24 cellular contexts compared by ENCODE assay signal in genomic region chr13:62483774-62484173, GRCh38.
A peak's percentile ranks its signal among the peaks of the same experiment; 100 is the strongest.
DNase-seq lines count a peak whose midpoint lies in the region; ATAC-seq and TF ChIP-seq lines count a peak whose summit lies in the region.
"Had no signal": no experiment of that assay in that cellular context is flagged by ENCODE, and none has a peak within 500 bp of the region (broad histone marks: within the 10 kb centered on the region; RNA-seq: fewer than 3 reads in every experiment).

No MANE protein-coding gene starts in this region.

- no peaks in the 10 kb centered on the region for H3K4me1 ChIP-seq in endodermal cell (ENCODE audit: control insufficient read depth, insufficient read depth, low read length)
- H3K4me1 ChIP-seq in thoracic aorta (ENCODE audit: control insufficient read depth in 1 of 2, low read depth in 2 of 2) = peaks cover 0 to 4% of the 10 kb centered on the region in 2 donors
- peaks cover 0 to 8% of the 10 kb centered on the region in 2 donors for H3K4me1 ChIP-seq in aorta (ENCODE audit: control insufficient read depth in 1 of 2, insufficient read depth in 2 of 2, low read length in 2 of 2)
- H3K4me1 ChIP-seq: A549, BE2C, colonic mucosa, parathyroid adenoma, sigmoid colon, upper lobe of left lung had no signal

- peaks cover 36% of the 10 kb centered on the region for H3K4me1 Mint-ChIP-seq in endodermal cell
- H3K4me1 Mint-ChIP-seq: activated naive CD8-positive, alpha-beta T cell treated with anti-CD3 and anti-CD28 coated beads for 36 hours; naive B cell had no signal

- no peak overlapping the region for H3K9ac ChIP-seq in endodermal cell (ENCODE audit: extremely low read depth, low read length, poor library complexity, severe bottlenecking)
- H3K9ac ChIP-seq: parathyroid adenoma had no signal

- intact Hi-C loops in aorta (cut with DNase I) = no loop called here

- H3K9me3 Mint-ChIP-seq in endodermal cell = peaks cover 9% of the 10 kb centered on the region

- H3K36me3 ChIP-seq in endodermal cell (ENCODE audit: control insufficient read depth, insufficient read depth, low read length) = no peaks in the 10 kb centered on the region
- no peaks in the 10 kb centered on the region for H3K36me3 ChIP-seq in thoracic aorta
- no peaks in the 10 kb centered on the region for H3K36me3 ChIP-seq in aorta (ENCODE audit: control insufficient read depth in 1 of 2, insufficient read depth in 2 of 2, low read length in 1 of 2)
- H3K36me3 ChIP-seq: BE2C, colonic mucosa, sigmoid colon, upper lobe of left lung had no signal

- H3K27me3 Mint-ChIP-seq in endodermal cell (ENCODE audit: insufficient read depth) = no peaks in the 10 kb centered on the region
- H3K27me3 Mint-ChIP-seq: activated naive CD8-positive, alpha-beta T cell treated with anti-CD3 and anti-CD28 coated beads for 36 hours; naive B cell had no signal

- TF ChIP-seq CTCF in endodermal cell (conservative IDR thresholded peaks at IDR 0.05) (no peak), thoracic aorta (IDR thresholded peaks at IDR 0.05) (no peak)

- H3K9me3 ChIP-seq in endodermal cell (ENCODE audit: control insufficient read depth, low read length) = peaks cover 11% of the 10 kb centered on the region
- H3K9me3 ChIP-seq in thoracic aorta = no peaks in the 10 kb centered on the region
- no peaks in the 10 kb centered on the region for H3K9me3 ChIP-seq in aorta (ENCODE audit: control insufficient read depth, low read length)
- H3K9me3 ChIP-seq: A549, BE2C, colonic mucosa, sigmoid colon, upper lobe of left lung had no signal

- no peak overlapping the region for H3K27ac Mint-ChIP-seq in endodermal cell
- H3K27ac Mint-ChIP-seq: activated naive CD8-positive, alpha-beta T cell treated with anti-CD3 and anti-CD28 coated beads for 36 hours; activated T-helper 2 cell treated with anti-CD3 and anti-CD28 coated beads, Interferon-gamma antibody, Interleukin-2, Interleukin-4, amounts not matched to agents 10 μg/mL and 5 μg/mL and 100 μg/mL, durations not matched to agents 14 hours and 24 hours and 36 hours; naive B cell had no signal

- 11 to 22% methylated on average over 1 of the region's 1 CpG for whole genome bisulfite sequencing in endodermal cell (ENCODE audit: insufficient coverage in 1 of 2, insufficient read length in 1 of 2), 2 experiments
- WGBS in aorta, 2 donors = 5 to 6% methylated on average over 1 of the region's 1 CpG

- H3K36me3 Mint-ChIP-seq in endodermal cell (ENCODE audit: low read depth) = peaks cover 7% of the 10 kb centered on the region
- H3K36me3 Mint-ChIP-seq: activated naive CD8-positive, alpha-beta T cell treated with anti-CD3 and anti-CD28 coated beads for 36 hours; naive B cell had no signal

- H3K4me3 Mint-ChIP-seq in endodermal cell = no peak overlapping the region
- H3K4me3 Mint-ChIP-seq: activated naive CD8-positive, alpha-beta T cell treated with anti-CD3 and anti-CD28 coated beads for 36 hours; naive B cell had no signal

- H3K4me3 ChIP-seq in endodermal cell (ENCODE audit: low read length) (peak overlapping the region; percentile 25), thoracic aorta (peak overlapping the region; percentile 6), aorta (ENCODE audit: low read length in 2 of 2) (no peak overlapping the region)
- H3K4me3 ChIP-seq: A549, colonic mucosa, sigmoid colon, upper lobe of left lung had no signal

- H3K27ac ChIP-seq in endodermal cell (ENCODE audit: low read depth, low read length) (peak overlapping the region; percentile 30), thoracic aorta (no peak overlapping the region), aorta (ENCODE audit: low read depth in 1 of 2, low read length in 2 of 2) (no peak overlapping the region)
- H3K27ac ChIP-seq: A549, colonic mucosa, parathyroid adenoma, sigmoid colon, upper lobe of left lung had no signal

- no peak for ATAC-seq in thoracic aorta (ENCODE audit: insufficient number of reproducible peaks, low FRiP score, low read depth)
- ATAC-seq in aorta (ENCODE audit: low FRiP score) = no peak
- ATAC-seq: A549, left colon had no signal

- DNase-seq in NCI-H345 treated with DMSO at 0.1 percent for 48 hours (lab: John Stamatoyannopoulos, UW; ENCODE audit: unreplicated experiment) = peak; percentile 6
- no peak for DNase-seq in NCI-H345 (lab: John Stamatoyannopoulos, UW)
- DNase-seq in NCI-H82 (lab: John Stamatoyannopoulos, UW) = peak; percentile 99
- DNase-seq in endodermal cell = no peak
- no peak for DNase-seq in thoracic aorta (ENCODE audit: low spot score)
- DNase-seq in aorta = no peak
- DNase-seq in H4 (ENCODE audit: low spot score) = no peak
- DNase-seq in SW 1271 (lab: John Stamatoyannopoulos, UW) = no peak
- DNase-seq: activated CD8-positive, alpha-beta memory T cell treated with anti-CD3 and anti-CD28 coated beads, Interleukin-2, amount 50 U/mL, for 4 hours; activated naive CD8-positive, alpha-beta T cell treated with anti-CD3 and anti-CD28 coated beads for 36 hours; colonic mucosa; left colon; mesenchymal stem cell; naive B cell; NCI-H2171; sigmoid colon; stimulated activated CD4-positive, alpha-beta T cell treated with anti-CD3 and anti-CD28 coated beads, Interleukin-15, amount 100 ng/mL, for 24 hours; stimulated activated CD8-positive, alpha-beta memory T cell treated with anti-CD3 and anti-CD28 coated beads, Interleukin-4, amount 100 ng/mL, for 48 hours; T-helper 2 cell; upper lobe of left lung had no signal

- peaks cover 6% of the 10 kb centered on the region for H3K27me3 ChIP-seq in endodermal cell (ENCODE audit: control insufficient read depth, insufficient read depth, low read length, poor library complexity, severe bottlenecking)
- no peaks in the 10 kb centered on the region for H3K27me3 ChIP-seq in thoracic aorta (replicated peaks; ENCODE audit: insufficient read depth)
- no peaks in the 10 kb centered on the region for H3K27me3 ChIP-seq in aorta (ENCODE audit: control insufficient read depth in 1 of 2, insufficient read depth in 2 of 2, low read length in 1 of 2)
- H3K27me3 ChIP-seq: BE2C, colonic mucosa, sigmoid colon, upper lobe of left lung had no signal

Comparison
In these comparisons a context has a peak if more than half of its experiments do, and no peak if none do; other contexts are left out.
1. DNase-seq: peak in NCI-H345 treated with DMSO at 0.1 percent for 48 hours (single experiment) and NCI-H82 (single experiment); none in NCI-H345 (single experiment), endodermal cell (single experiment), thoracic aorta (single experiment), aorta (0 of 2), H4 (single experiment) and SW 1271 (0 of 2).
2. H3K4me3 ChIP-seq: peak in endodermal cell (single experiment) and thoracic aorta (single experiment); none in aorta (0 of 2).